In genomic region chr5:95007953-95008596, GRCh38 we compare ENCODE assay signal across 16 cellular contexts.
DNase-seq lines count a peak whose midpoint lies in the region; ATAC-seq lines count a peak whose summit lies in the region.
"Had no signal": no experiment of that assay in that cellular context is flagged by ENCODE, and none has a peak within 500 bp of the region (broad histone marks: within the 10 kb centered on the region; RNA-seq: fewer than 3 reads in every experiment).

No MANE protein-coding gene starts in this region.

- peak; percentile 90 for ATAC-seq in GM18907 (IDR thresholded peaks at IDR 0.05; ENCODE audit: unreplicated experiment)
- ATAC-seq in GM21528 (IDR thresholded peaks at IDR 0.05; ENCODE audit: low FRiP score, unreplicated experiment), result peak; percentile 64
- ATAC-seq in HG03097 (IDR thresholded peaks at IDR 0.05; ENCODE audit: low FRiP score, unreplicated experiment), result peak; percentile 65
- ATAC-seq: heart right ventricle had no signal

- DNase-seq in OCI-M1 (lab: John Stamatoyannopoulos, UW) (peak; percentile 70), NCI-H82 treated with DMSO at 0.1 percent for 48 hours (lab: John Stamatoyannopoulos, UW; ENCODE audit: unreplicated experiment) (no peak), DMS153 (lab: John Stamatoyannopoulos, UW) (no peak)
- no peak for DNase-seq in stimulated activated CD4-positive, alpha-beta T cell treated with anti-CD3 and anti-CD28 coated beads, Interleukin-2, amount 100 ng/mL, for 24 hours
- DNase-seq: activated naive CD4-positive, alpha-beta T cell treated with anti-CD3 and anti-CD28 coated beads, Interleukin-2, amount 10 ng/mL, durations not matched to agents 7 days and 5 days; C1 segment of cervical spinal cord; central memory CD4-positive, alpha-beta T cell; GM23248; heart right ventricle; natural killer cell; Peyer's patch; substantia nigra; T-helper 9 cell had no signal
